Comparison of ENCODE assay signal across 8 cellular contexts in genomic region chr9:124660341-124660801, GRCh38.
A peak's percentile ranks its signal among the peaks of the same experiment; 100 is the strongest.
DNase-seq lines count a peak whose midpoint lies in the region; ATAC-seq and TF ChIP-seq lines count a peak whose summit lies in the region.

No MANE protein-coding gene starts in this region.

- H3K36me3 ChIP-seq in right atrium auricular region = no peaks in the 10 kb centered on the region
- no peaks in the 10 kb centered on the region for H3K36me3 ChIP-seq in effector memory CD4-positive, alpha-beta T cell (ENCODE audit: control insufficient read depth, insufficient read depth, low read length)

- H3K4me1 Mint-ChIP-seq in activated naive CD8-positive, alpha-beta T cell (ENCODE audit: low read depth) = peaks cover 32% of the 10 kb centered on the region

- no peaks in the 10 kb centered on the region for H3K27me3 ChIP-seq in right atrium auricular region
- H3K27me3 ChIP-seq in effector memory CD4-positive, alpha-beta T cell (replicated peaks; ENCODE audit: control insufficient read depth, insufficient read depth, low read length, poor library complexity, severe bottlenecking) = peaks cover 10% of the 10 kb centered on the region

- H3K9me3 ChIP-seq in right atrium auricular region = no peaks in the 10 kb centered on the region
- no peaks in the 10 kb centered on the region for H3K9me3 ChIP-seq in effector memory CD4-positive, alpha-beta T cell (ENCODE audit: control insufficient read depth, low read length)

- H3K27ac Mint-ChIP-seq in activated naive CD8-positive, alpha-beta T cell = peak overlapping the region; percentile 95

- H3K4me1 ChIP-seq in right atrium auricular region = peaks cover 0 to 19% of the 10 kb centered on the region in 2 donors
- no peaks in the 10 kb centered on the region for H3K4me1 ChIP-seq in effector memory CD4-positive, alpha-beta T cell (ENCODE audit: control insufficient read depth, insufficient read depth, low read length, poor library complexity, severe bottlenecking)

- TF ChIP-seq CTCF in right atrium auricular region (IDR thresholded peaks at IDR 0.05) = no peak

- intact Hi-C loops in Right ventricle myocardium superior (cut with DNase I) = no loop called here
- intact Hi-C loops in head of caudate nucleus (cut with DNase I) = no loop called here

- H3K4me3 Mint-ChIP-seq in activated naive CD8-positive, alpha-beta T cell = peak overlapping the region; percentile 96

- DNase-seq in right atrium auricular region (ENCODE audit: low spot score) (no peak), Right ventricle myocardium superior (no peak), NCI-H2107 (lab: John Stamatoyannopoulos, UW) (peak; percentile 15), head of caudate nucleus (peak; percentile 6 to 84 (median 55)), putamen (ENCODE audit: low spot score) (peak; percentile 74)
- DNase-seq in effector memory CD4-positive, alpha-beta T cell = no peak

- peak overlapping the region; percentile 43 to 59 for H3K4me3 ChIP-seq in right atrium auricular region
- H3K4me3 ChIP-seq in effector memory CD4-positive, alpha-beta T cell (ENCODE audit: insufficient read depth, low read depth, low read length, poor library complexity, severe bottlenecking) = no peak overlapping the region

- peak overlapping the region; percentile 74 to 81 for H3K27ac ChIP-seq in right atrium auricular region
- no peak overlapping the region for H3K27ac ChIP-seq in effector memory CD4-positive, alpha-beta T cell (ENCODE audit: insufficient read depth, low read length, poor library complexity, severe bottlenecking)

- no peaks in the 10 kb centered on the region for H3K9me3 Mint-ChIP-seq in activated naive CD8-positive, alpha-beta T cell (ENCODE audit: low read depth)

- peaks cover 2% of the 10 kb centered on the region for H3K36me3 Mint-ChIP-seq in activated naive CD8-positive, alpha-beta T cell

- no peak for ATAC-seq in Right ventricle myocardium superior (ENCODE audit: poor library complexity)
- ATAC-seq in GM21515 (IDR thresholded peaks at IDR 0.05; ENCODE audit: unreplicated experiment) = no peak

- peaks cover 1% of the 10 kb centered on the region for H3K27me3 Mint-ChIP-seq in activated naive CD8-positive, alpha-beta T cell

Comparison
In these comparisons a context has a peak if more than half of its experiments do, and no peak if none do; other contexts are left out.
1. DNase-seq: peak in NCI-H2107 (single experiment), head of caudate nucleus (42 of 42) and putamen (single experiment); none in right atrium auricular region (single experiment), Right ventricle myocardium superior (single experiment) and effector memory CD4-positive, alpha-beta T cell (0 of 3).